Comparison of ENCODE assay signal across 9 cellular contexts in genomic region chr9:122219856-122220672, GRCh38. TPM values are rescaled to one million over a fixed set of nuclear protein-coding genes. Genes with fewer than 3 reads are reported as not detected.
DNase-seq lines count a peak whose midpoint lies in the region; ATAC-seq and TF ChIP-seq lines count a peak whose summit lies in the region.
"Had no signal": no experiment of that assay in that cellular context is flagged by ENCODE, and none has a peak within 500 bp of the region (broad histone marks: within the 10 kb centered on the region; RNA-seq: fewer than 3 reads in every experiment).

No MANE protein-coding gene starts in this region.

- DNase-seq in activated T-cell treated with anti-CD3 and anti-CD28 coated beads, Interleukin-2, amount 50 U/mL, for 24 hours: no peak
- no peak for DNase-seq in activated T-cell treated with anti-CD3 and anti-CD28 coated beads, Interleukin-2, amount 50 U/mL, for 48 hours
- DNase-seq in dermis blood vessel endothelial cell (peak; percentile 43), kidney tubule cell (ENCODE audit: low spot score) (peak; percentile 38), tibial artery (no peak), SK-N-DZ (ENCODE audit: low spot score) (no peak)
- no peak for DNase-seq in activated CD8-positive, alpha-beta memory T cell treated with anti-CD3 and anti-CD28 coated beads, Interleukin-2, amount 50 U/mL, for 4 hours
- DNase-seq: NCI-H2081 had no signal

- H3K27me3 ChIP-seq in tibial artery: peaks cover 0 to 96% of the 10 kb centered on the region in 2 donors

- TF ChIP-seq CTCF in tibial artery (IDR thresholded peaks at IDR 0.05): no peak

- peaks cover 94% of the 10 kb centered on the region for H3K27me3 Mint-ChIP-seq in activated T-cell treated with anti-CD3 and anti-CD28 coated beads, Interleukin-2, amount 50 U/mL, for 24 hours
- H3K27me3 Mint-ChIP-seq in stimulated activated memory B cell treated with anti-CD40 and anti-IgM and Interleukin-4, amounts not matched to agents 10 μg/mL and 1 μg/mL and 100 μg/mL, for 72 hours: peaks cover 93% of the 10 kb centered on the region

- ATAC-seq in stimulated activated memory B cell treated with anti-CD40 and anti-IgM and Interleukin-4, amounts not matched to agents 10 μg/mL and 1 μg/mL and 100 μg/mL, for 72 hours: no peak

- H3K4me1 Mint-ChIP-seq in activated T-cell treated with anti-CD3 and anti-CD28 coated beads, Interleukin-2, amount 50 U/mL, for 24 hours (ENCODE audit: low read depth): peaks cover 33% of the 10 kb centered on the region
- peaks cover 36% of the 10 kb centered on the region for H3K4me1 Mint-ChIP-seq in stimulated activated memory B cell treated with anti-CD40 and anti-IgM and Interleukin-4, amounts not matched to agents 10 μg/mL and 1 μg/mL and 100 μg/mL, for 72 hours

- H3K27ac Mint-ChIP-seq in activated T-cell treated with anti-CD3 and anti-CD28 coated beads, Interleukin-2, amount 50 U/mL, for 24 hours: no peak overlapping the region
- H3K27ac Mint-ChIP-seq in stimulated activated memory B cell treated with anti-CD40 and anti-IgM and Interleukin-4, amounts not matched to agents 10 μg/mL and 1 μg/mL and 100 μg/mL, for 72 hours: no peak overlapping the region

- H3K36me3 Mint-ChIP-seq in activated T-cell treated with anti-CD3 and anti-CD28 coated beads, Interleukin-2, amount 50 U/mL, for 24 hours (ENCODE audit: low read depth): no peaks in the 10 kb centered on the region
- H3K36me3 Mint-ChIP-seq in stimulated activated memory B cell treated with anti-CD40 and anti-IgM and Interleukin-4, amounts not matched to agents 10 μg/mL and 1 μg/mL and 100 μg/mL, for 72 hours: no peaks in the 10 kb centered on the region

- H3K4me3 ChIP-seq in tibial artery: peak overlapping the region in 1 of 2 donors; percentile 25

- no peak overlapping the region for H3K27ac ChIP-seq in tibial artery

- no peaks in the 10 kb centered on the region for H3K9me3 Mint-ChIP-seq in activated T-cell treated with anti-CD3 and anti-CD28 coated beads, Interleukin-2, amount 50 U/mL, for 24 hours
- H3K9me3 Mint-ChIP-seq in stimulated activated memory B cell treated with anti-CD40 and anti-IgM and Interleukin-4, amounts not matched to agents 10 μg/mL and 1 μg/mL and 100 μg/mL, for 72 hours: no peaks in the 10 kb centered on the region

- H3K36me3 ChIP-seq in tibial artery: no peaks in the 10 kb centered on the region

- peak overlapping the region; percentile 62 for H3K4me3 Mint-ChIP-seq in activated T-cell treated with anti-CD3 and anti-CD28 coated beads, Interleukin-2, amount 50 U/mL, for 24 hours
- peak overlapping the region; percentile 10 for H3K4me3 Mint-ChIP-seq in stimulated activated memory B cell treated with anti-CD40 and anti-IgM and Interleukin-4, amounts not matched to agents 10 μg/mL and 1 μg/mL and 100 μg/mL, for 72 hours

- peaks cover 0 to 41% (median 18%) of the 10 kb centered on the region in 4 donors for H3K4me1 ChIP-seq in tibial artery

- no peaks in the 10 kb centered on the region for H3K9me3 ChIP-seq in tibial artery

- intact Hi-C loops in tibial artery (cut with DNase I; ENCODE audit: low total_unique reads): no loop called here

RNA-seq across cellular contexts. Expression of gene LHX6, which starts 8.7 kb away (rescaled TPM):
- total RNA-seq in dermis blood vessel endothelial cell: 18.1 and 27.4 TPM in 2 replicates
- 6.0 and 7.8 TPM in 2 replicates for polyA plus RNA-seq in SK-N-DZ (2014; cell fraction: cytosol; rRNA removed)
- polyA plus RNA-seq in SK-N-DZ (2014; cell fraction: nucleus; rRNA removed): 5.3 and 7.8 TPM in 2 replicates

RNA-seq across cellular contexts. Expression of gene RBM18, which starts 44.6 kb away (rescaled TPM):
- total RNA-seq in dermis blood vessel endothelial cell: 8.0 and 14.3 TPM in 2 replicates
- 14.4 and 15.4 TPM in 2 replicates for polyA plus RNA-seq in SK-N-DZ (2014; cell fraction: cytosol; rRNA removed)
- polyA plus RNA-seq in SK-N-DZ (2014; cell fraction: nucleus; rRNA removed): 15.1 and 25.7 TPM in 2 replicates

RNA-seq across cellular contexts. Expression of gene MRRF, which starts 44.6 kb away (rescaled TPM):
- total RNA-seq in dermis blood vessel endothelial cell: 45.1 and 65.3 TPM in 2 replicates
- 53.6 and 62.6 TPM in 2 replicates for polyA plus RNA-seq in SK-N-DZ (2014; cell fraction: cytosol; rRNA removed)
- polyA plus RNA-seq in SK-N-DZ (2014; cell fraction: nucleus; rRNA removed): 93.9 and 107 TPM in 2 replicates

Comparison
In these comparisons a context has a peak if more than half of its experiments do, and no peak if none do; other contexts are left out.
1. DNase-seq: peak in dermis blood vessel endothelial cell (single experiment) and kidney tubule cell (single experiment); none in activated T-cell treated with anti-CD3 and anti-CD28 coated beads, Interleukin-2, amount 50 U/mL, for 24 hours (single experiment), activated T-cell treated with anti-CD3 and anti-CD28 coated beads, Interleukin-2, amount 50 U/mL, for 48 hours (0 of 2), activated CD8-positive, alpha-beta memory T cell treated with anti-CD3 and anti-CD28 coated beads, Interleukin-2, amount 50 U/mL, for 4 hours (single experiment), tibial artery (0 of 2) and SK-N-DZ (single experiment).